Comparison of ENCODE assay signal across 1 cellular context in the genomic region with DNA sequence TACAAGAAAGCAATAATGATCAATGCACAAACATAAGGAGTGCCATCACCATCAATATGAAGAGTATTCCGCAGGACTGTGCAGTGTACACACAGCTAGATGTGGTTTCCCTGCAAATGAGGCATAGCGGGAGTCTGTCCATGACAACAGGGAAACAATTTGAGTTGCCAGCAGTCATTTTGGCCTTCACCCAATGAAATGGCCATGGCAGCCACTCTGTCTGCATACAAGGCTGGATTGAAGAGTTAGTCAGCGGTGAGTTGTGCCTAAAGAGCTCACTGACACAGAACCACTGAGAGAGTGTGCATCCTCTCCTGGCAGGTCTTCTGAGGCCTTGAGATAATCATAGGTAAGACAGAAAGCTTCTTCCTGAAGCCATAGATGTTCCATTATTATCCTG.
TF ChIP-seq lines count a peak whose summit lies in the region.

No MANE protein-coding gene starts in this region.

TF ChIP-seq in GM23338, 12 proteins besides CTCF, POLR2A, EP300 and RAD21 (continued from another document):
- TF ChIP-seq, protein P1, sequence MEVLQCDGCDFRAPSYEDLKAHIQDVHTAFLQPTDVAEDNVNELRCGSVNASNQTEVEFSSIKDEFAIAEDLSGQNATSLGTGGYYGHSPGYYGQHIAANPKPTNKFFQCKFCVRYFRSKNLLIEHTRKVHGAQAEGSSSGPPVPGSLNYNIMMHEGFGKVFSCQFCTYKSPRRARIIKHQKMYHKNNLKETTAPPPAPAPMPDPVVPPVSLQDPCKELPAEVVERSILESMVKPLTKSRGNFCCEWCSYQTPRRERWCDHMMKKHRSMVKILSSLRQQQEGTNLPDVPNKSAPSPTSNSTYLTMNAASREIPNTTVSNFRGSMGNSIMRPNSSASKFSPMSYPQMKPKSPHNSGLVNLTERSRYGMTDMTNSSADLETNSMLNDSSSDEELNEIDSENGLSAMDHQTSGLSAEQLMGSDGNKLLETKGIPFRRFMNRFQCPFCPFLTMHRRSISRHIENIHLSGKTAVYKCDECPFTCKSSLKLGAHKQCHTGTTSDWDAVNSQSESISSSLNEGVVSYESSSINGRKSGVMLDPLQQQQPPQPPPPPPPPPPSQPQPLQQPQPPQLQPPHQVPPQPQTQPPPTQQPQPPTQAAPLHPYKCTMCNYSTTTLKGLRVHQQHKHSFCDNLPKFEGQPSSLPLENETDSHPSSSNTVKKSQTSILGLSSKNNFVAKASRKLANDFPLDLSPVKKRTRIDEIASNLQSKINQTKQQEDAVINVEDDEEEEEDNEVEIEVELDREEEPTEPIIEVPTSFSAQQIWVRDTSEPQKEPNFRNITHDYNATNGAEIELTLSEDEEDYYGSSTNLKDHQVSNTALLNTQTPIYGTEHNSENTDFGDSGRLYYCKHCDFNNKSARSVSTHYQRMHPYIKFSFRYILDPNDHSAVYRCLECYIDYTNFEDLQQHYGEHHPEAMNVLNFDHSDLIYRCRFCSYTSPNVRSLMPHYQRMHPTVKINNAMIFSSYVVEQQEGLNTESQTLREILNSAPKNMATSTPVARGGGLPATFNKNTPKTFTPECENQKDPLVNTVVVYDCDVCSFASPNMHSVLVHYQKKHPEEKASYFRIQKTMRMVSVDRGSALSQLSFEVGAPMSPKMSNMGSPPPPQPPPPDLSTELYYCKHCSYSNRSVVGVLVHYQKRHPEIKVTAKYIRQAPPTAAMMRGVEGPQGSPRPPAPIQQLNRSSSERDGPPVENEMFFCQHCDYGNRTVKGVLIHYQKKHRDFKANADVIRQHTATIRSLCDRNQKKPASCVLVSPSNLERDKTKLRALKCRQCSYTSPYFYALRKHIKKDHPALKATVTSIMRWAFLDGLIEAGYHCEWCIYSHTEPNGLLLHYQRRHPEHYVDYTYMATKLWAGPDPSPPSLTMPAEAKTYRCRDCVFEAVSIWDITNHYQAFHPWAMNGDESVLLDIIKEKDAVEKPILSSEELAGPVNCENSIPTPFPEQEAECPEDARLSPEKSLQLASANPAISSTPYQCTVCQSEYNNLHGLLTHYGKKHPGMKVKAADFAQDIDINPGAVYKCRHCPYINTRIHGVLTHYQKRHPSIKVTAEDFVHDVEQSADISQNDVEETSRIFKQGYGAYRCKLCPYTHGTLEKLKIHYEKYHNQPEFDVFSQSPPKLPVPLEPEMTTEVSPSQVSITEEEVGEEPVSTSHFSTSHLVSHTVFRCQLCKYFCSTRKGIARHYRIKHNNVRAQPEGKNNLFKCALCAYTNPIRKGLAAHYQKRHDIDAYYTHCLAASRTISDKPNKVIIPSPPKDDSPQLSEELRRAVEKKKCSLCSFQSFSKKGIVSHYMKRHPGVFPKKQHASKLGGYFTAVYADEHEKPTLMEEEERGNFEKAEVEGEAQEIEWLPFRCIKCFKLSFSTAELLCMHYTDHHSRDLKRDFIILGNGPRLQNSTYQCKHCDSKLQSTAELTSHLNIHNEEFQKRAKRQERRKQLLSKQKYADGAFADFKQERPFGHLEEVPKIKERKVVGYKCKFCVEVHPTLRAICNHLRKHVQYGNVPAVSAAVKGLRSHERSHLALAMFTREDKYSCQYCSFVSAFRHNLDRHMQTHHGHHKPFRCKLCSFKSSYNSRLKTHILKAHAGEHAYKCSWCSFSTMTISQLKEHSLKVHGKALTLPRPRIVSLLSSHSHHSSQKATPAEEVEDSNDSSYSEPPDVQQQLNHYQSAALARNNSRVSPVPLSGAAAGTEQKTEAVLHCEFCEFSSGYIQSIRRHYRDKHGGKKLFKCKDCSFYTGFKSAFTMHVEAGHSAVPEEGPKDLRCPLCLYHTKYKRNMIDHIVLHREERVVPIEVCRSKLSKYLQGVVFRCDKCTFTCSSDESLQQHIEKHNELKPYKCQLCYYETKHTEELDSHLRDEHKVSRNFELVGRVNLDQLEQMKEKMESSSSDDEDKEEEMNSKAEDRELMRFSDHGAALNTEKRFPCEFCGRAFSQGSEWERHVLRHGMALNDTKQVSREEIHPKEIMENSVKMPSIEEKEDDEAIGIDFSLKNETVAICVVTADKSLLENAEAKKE (CRISPR knock-in tag; IDR thresholded peaks at IDR 0.05) = no peak
- TF ChIP-seq, protein P2, sequence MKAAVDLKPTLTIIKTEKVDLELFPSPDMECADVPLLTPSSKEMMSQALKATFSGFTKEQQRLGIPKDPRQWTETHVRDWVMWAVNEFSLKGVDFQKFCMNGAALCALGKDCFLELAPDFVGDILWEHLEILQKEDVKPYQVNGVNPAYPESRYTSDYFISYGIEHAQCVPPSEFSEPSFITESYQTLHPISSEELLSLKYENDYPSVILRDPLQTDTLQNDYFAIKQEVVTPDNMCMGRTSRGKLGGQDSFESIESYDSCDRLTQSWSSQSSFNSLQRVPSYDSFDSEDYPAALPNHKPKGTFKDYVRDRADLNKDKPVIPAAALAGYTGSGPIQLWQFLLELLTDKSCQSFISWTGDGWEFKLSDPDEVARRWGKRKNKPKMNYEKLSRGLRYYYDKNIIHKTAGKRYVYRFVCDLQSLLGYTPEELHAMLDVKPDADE (IDR thresholded peaks at IDR 0.05) = no peak
- TF ChIP-seq, protein P3, sequence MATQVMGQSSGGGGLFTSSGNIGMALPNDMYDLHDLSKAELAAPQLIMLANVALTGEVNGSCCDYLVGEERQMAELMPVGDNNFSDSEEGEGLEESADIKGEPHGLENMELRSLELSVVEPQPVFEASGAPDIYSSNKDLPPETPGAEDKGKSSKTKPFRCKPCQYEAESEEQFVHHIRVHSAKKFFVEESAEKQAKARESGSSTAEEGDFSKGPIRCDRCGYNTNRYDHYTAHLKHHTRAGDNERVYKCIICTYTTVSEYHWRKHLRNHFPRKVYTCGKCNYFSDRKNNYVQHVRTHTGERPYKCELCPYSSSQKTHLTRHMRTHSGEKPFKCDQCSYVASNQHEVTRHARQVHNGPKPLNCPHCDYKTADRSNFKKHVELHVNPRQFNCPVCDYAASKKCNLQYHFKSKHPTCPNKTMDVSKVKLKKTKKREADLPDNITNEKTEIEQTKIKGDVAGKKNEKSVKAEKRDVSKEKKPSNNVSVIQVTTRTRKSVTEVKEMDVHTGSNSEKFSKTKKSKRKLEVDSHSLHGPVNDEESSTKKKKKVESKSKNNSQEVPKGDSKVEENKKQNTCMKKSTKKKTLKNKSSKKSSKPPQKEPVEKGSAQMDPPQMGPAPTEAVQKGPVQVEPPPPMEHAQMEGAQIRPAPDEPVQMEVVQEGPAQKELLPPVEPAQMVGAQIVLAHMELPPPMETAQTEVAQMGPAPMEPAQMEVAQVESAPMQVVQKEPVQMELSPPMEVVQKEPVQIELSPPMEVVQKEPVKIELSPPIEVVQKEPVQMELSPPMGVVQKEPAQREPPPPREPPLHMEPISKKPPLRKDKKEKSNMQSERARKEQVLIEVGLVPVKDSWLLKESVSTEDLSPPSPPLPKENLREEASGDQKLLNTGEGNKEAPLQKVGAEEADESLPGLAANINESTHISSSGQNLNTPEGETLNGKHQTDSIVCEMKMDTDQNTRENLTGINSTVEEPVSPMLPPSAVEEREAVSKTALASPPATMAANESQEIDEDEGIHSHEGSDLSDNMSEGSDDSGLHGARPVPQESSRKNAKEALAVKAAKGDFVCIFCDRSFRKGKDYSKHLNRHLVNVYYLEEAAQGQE (IDR thresholded peaks at IDR 0.05; ENCODE audit: unreplicated experiment) = no peak
- TF ChIP-seq EZH2phosphoT487 (IDR thresholded peaks at IDR 0.05; ENCODE audit: unreplicated experiment) = no peak
